Comparison of ENCODE assay signal across 13 cellular contexts in genomic region chrX:16772460-16772859, GRCh38. TPM values are rescaled to one million over a fixed set of nuclear protein-coding genes. Genes with fewer than 3 reads are reported as not detected.
DNase-seq lines count a peak whose midpoint lies in the region; TF ChIP-seq lines count a peak whose summit lies in the region.
"Had no signal": no experiment of that assay in that cellular context is flagged by ENCODE, and none has a peak within 500 bp of the region (broad histone marks: within the 10 kb centered on the region; RNA-seq: fewer than 3 reads in every experiment).

No MANE protein-coding gene starts in this region.

- no TSS peak for BruUV-seq in PC-9 (replicated peaks; lab: Mats Ljungman, UMichigan)

- no peak overlapping the region; the same call in 1 of the 2 replicates for H3K4ac ChIP-seq in H9 (ENCODE audit: low read depth, low read length)

- H3K9me3 Mint-ChIP-seq in H9 (peaks cover 8 to 14% of the 10 kb centered on the region in 2 experiments), glutamatergic neuron (ENCODE audit: unreplicated experiment) (no peaks in the 10 kb centered on the region)
- H3K9me3 Mint-ChIP-seq: activated T-cell treated with anti-CD3 and anti-CD28 coated beads, Interleukin-2, amount 50 U/mL, for 24 hours; T-helper 1 cell treated with Interleukin-12 subunit alpha and Interleukin-12 subunit beta and Interleukin-4 antibody, amounts not matched to agents 30 μg/mL and 1 μg/mL, for 36 hours had no signal

- H3K4me3 ChIP-seq in PC-9 (0 out of 2 replicates have a peak overlapping the region, but pooled peaks have one; percentile 38), osteoblast (ENCODE audit: insufficient read depth, low read length) (no peak overlapping the region)
- H3K4me3 ChIP-seq: heart left ventricle had no signal

- H3K36me3 ChIP-seq in PC-9 (ENCODE audit: low read depth): no peaks in the 10 kb centered on the region
- H3K36me3 ChIP-seq in osteoblast (ENCODE audit: insufficient read depth, low read length): no peaks in the 10 kb centered on the region
- H3K36me3 ChIP-seq: heart left ventricle had no signal

- H3K27ac ChIP-seq in H9 (ENCODE audit: insufficient read length, low read depth, low read length): peak overlapping the region; percentile 98
- H3K27ac ChIP-seq in PC-9: peak overlapping the region; percentile 98
- H3K27ac ChIP-seq in osteoblast (ENCODE audit: low read depth, low read length): no peak overlapping the region
- H3K27ac ChIP-seq: heart left ventricle had no signal

- no peaks in the 10 kb centered on the region for H3K79me1 ChIP-seq in H9 (ENCODE audit: insufficient read depth, low read depth, low read length, poor library complexity, severe bottlenecking)

- peak overlapping the region; percentile 73 for H4K5ac ChIP-seq in H9 (ENCODE audit: insufficient read length, low read depth, low read length)

- H4K20me1 ChIP-seq in H9 (ENCODE audit: control insufficient read depth, insufficient read depth, insufficient read length) (no peaks in the 10 kb centered on the region), PC-9 (ENCODE audit: insufficient read depth) (no peaks in the 10 kb centered on the region), osteoblast (ENCODE audit: insufficient read depth, low read length) (no peaks in the 10 kb centered on the region)

- POLR2A ChIA-PET in PC-9 (lab: Charles Lee; ENCODE audit: unreplicated experiment): interaction anchor here (0.6 to 1.0 kb wide), 2 partner anchors 32 to 1034 kb away, joined by 3 to 7 read pairs; partner anchors contain the start of gene CA5B

- H3K4me1 ChIP-seq in H9 (ENCODE audit: insufficient read depth, low read length) (peaks cover 5% of the 10 kb centered on the region; the same call in 1 of the 2 replicates), PC-9 (replicated peaks; ENCODE audit: insufficient read depth) (peaks cover 16% of the 10 kb centered on the region), osteoblast (ENCODE audit: insufficient read depth, low read length) (no peaks in the 10 kb centered on the region)
- H3K4me1 ChIP-seq: heart left ventricle had no signal

- H2AFZ ChIP-seq in H9 (ENCODE audit: low read length) (no peak overlapping the region), PC-9 (peak overlapping the region; percentile 89), osteoblast (ENCODE audit: low read length) (peak overlapping the region; percentile 12)

- H3K4me1 Mint-ChIP-seq in H9: peaks cover 27 to 28% of the 10 kb centered on the region in 2 experiments
- H3K4me1 Mint-ChIP-seq in glutamatergic neuron (ENCODE audit: low read depth, unreplicated experiment): no peaks in the 10 kb centered on the region

- no peak overlapping the region for H2BK120ac ChIP-seq in H9 (ENCODE audit: low read depth, low read length, poor library complexity, severe bottlenecking)

- H3K4me3 Mint-ChIP-seq in H9: peak overlapping the region; percentile 28 to 38; a peak in 2 of 5 replicates
- no peak overlapping the region for H3K4me3 Mint-ChIP-seq in glutamatergic neuron (ENCODE audit: unreplicated experiment)
- H3K4me3 Mint-ChIP-seq: activated T-cell treated with anti-CD3 and anti-CD28 coated beads, Interleukin-2, amount 50 U/mL, for 24 hours; T-helper 1 cell treated with Interleukin-12 subunit alpha and Interleukin-12 subunit beta and Interleukin-4 antibody, amounts not matched to agents 30 μg/mL and 1 μg/mL, for 36 hours had no signal

- no peak overlapping the region for H4K91ac ChIP-seq in H9 (ENCODE audit: insufficient read length, low read depth, low read length)

- H3K18ac ChIP-seq in H9 (ENCODE audit: insufficient read length, low read depth, low read length): peak overlapping the region; percentile 68

- no peak overlapping the region for H2BK20ac ChIP-seq in H9 (ENCODE audit: low read depth, low read length, poor library complexity, severe bottlenecking)

- no peak overlapping the region for H3K56ac ChIP-seq in H9 (ENCODE audit: insufficient read length, low read depth, low read length)

- H3K4me2 ChIP-seq in H9 (ENCODE audit: insufficient read depth, insufficient read length, low read length): no peak overlapping the region
- peak overlapping the region; percentile 84 for H3K4me2 ChIP-seq in PC-9
- no peak overlapping the region for H3K4me2 ChIP-seq in osteoblast (ENCODE audit: insufficient read depth, low read length)

- H3K27me3 Mint-ChIP-seq in H9 (ENCODE audit: low read depth) (no peaks in the 10 kb centered on the region), glutamatergic neuron (ENCODE audit: unreplicated experiment) (no peaks in the 10 kb centered on the region)

- H3F3A ChIP-seq in PC-9 (ENCODE audit: insufficient read depth, low read depth): peaks cover 18% of the 10 kb centered on the region; the same call in 1 of the 2 replicates

- no peak overlapping the region for H4K8ac ChIP-seq in H9 (replicated peaks; ENCODE audit: insufficient read length, low read depth, low read length)

- no peak overlapping the region; the same call in 1 of the 2 replicates for H3K14ac ChIP-seq in H9 (ENCODE audit: insufficient read depth, low read length)

- peak overlapping the region; percentile 75 for H2BK5ac ChIP-seq in H9 (ENCODE audit: insufficient read length, low read length)

- H3K27me3 ChIP-seq in H9 (ENCODE audit: insufficient read depth, low read length) (no peaks in the 10 kb centered on the region), PC-9 (ENCODE audit: insufficient read depth, low read depth) (no peaks in the 10 kb centered on the region), osteoblast (ENCODE audit: insufficient read depth, low read length) (no peaks in the 10 kb centered on the region)

- DNase-seq in H9 (peak; percentile 90), PC-9 (peak in 1 of 2 experiments; percentile 39), glutamatergic neuron (peak; percentile 10), osteoblast (ENCODE audit: insufficient read length, low spot score, missing footprints) (no peak), islet precursor cell (no peak), NCI-H69 (lab: John Stamatoyannopoulos, UW) (no peak), T-helper 1 cell (no peak)
- DNase-seq: activated T-cell treated with anti-CD3 and anti-CD28 coated beads, Interleukin-2, amount 50 U/mL, for 24 hours; GOT3; heart left ventricle; MM.1S; stimulated activated naive CD8-positive, alpha-beta T cell treated with anti-CD3 and anti-CD28 coated beads, Interleukin-15, Interleukin-2, amounts not matched to agents 100 U/mL and 50 U/mL, for 24 hours had no signal

- no peak overlapping the region for H2AK5ac ChIP-seq in H9 (ENCODE audit: insufficient read length, low read length)

- WGBS in H9 (ENCODE audit: extremely low coverage, insufficient read length, low lambda C conversion rate): no CpG with 5 or more reads among the region's 6 CpGs

- H3K79me2 ChIP-seq in H9 (ENCODE audit: insufficient read depth, low read length): no peaks in the 10 kb centered on the region
- H3K79me2 ChIP-seq in PC-9 (ENCODE audit: low read depth): no peaks in the 10 kb centered on the region
- H3K79me2 ChIP-seq in osteoblast (ENCODE audit: insufficient read depth, low read length): no peaks in the 10 kb centered on the region

- no peaks in the 10 kb centered on the region for H3K9me3 ChIP-seq in H9 (ENCODE audit: control insufficient read depth, low read depth, low read length)
- no peaks in the 10 kb centered on the region for H3K9me3 ChIP-seq in PC-9 (ENCODE audit: insufficient read depth, low read depth)
- no peaks in the 10 kb centered on the region for H3K9me3 ChIP-seq in osteoblast (ENCODE audit: low read depth, low read length)
- H3K9me3 ChIP-seq: heart left ventricle had no signal

- H3T11ph ChIP-seq in H9 (ENCODE audit: low read length): peak overlapping the region; percentile 74

- H3K36me3 Mint-ChIP-seq in H9 (ENCODE audit: insufficient read depth in 1 of 3, low read depth in 3 of 3) (peaks cover 4 to 21% (median 5%) of the 10 kb centered on the region in 3 experiments; a peak in 5 of 7 replicates), glutamatergic neuron (ENCODE audit: unreplicated experiment) (no peaks in the 10 kb centered on the region)

- no peaks in the 10 kb centered on the region for H3K9me2 ChIP-seq in PC-9 (ENCODE audit: insufficient read depth)

- no peak overlapping the region for H2BK12ac ChIP-seq in H9 (ENCODE audit: insufficient read length, low read depth, low read length)

- CTCF ChIA-PET in PC-9 (lab: Charles Lee): no interaction called here

- intact Hi-C loops in PC-9 (cut with micrococcal nuclease; ENCODE audit: unreplicated experiment): loop anchor here (5.0 kb wide), 1 partner anchor 55 kb away; the partner anchor contains the start of gene SYAP1

- TF ChIP-seq CTCF in H9 (conservative IDR thresholded peaks at IDR 0.05) (no peak), PC-9 (conservative IDR thresholded peaks at IDR 0.05) (no peak), glutamatergic neuron (IDR thresholded peaks at IDR 0.05; ENCODE audit: partially characterized antibody, unreplicated experiment) (no peak), osteoblast (IDR thresholded peaks at IDR 0.05; ENCODE audit: extremely low read depth, low read depth, low read length) (no peak)

- no peak overlapping the region for H2BK15ac ChIP-seq in H9 (ENCODE audit: low read depth, low read length)

- H3K23me2 ChIP-seq in H9 (ENCODE audit: insufficient read length, low read depth, low read length, poor library complexity, severe bottlenecking): no peaks in the 10 kb centered on the region

- peak overlapping the region; percentile 47 for H3K9ac ChIP-seq in H9 (ENCODE audit: extremely low read depth, insufficient read length, low read length)

- no peak overlapping the region for H3K23ac ChIP-seq in H9 (ENCODE audit: insufficient read length, low read depth, low read length)

- H3K27ac Mint-ChIP-seq in H9 (peak overlapping the region; percentile 99 to 100 (median 100)), glutamatergic neuron (ENCODE audit: unreplicated experiment) (no peak overlapping the region)
- H3K27ac Mint-ChIP-seq: T-helper 1 cell treated with Interleukin-12 subunit alpha and Interleukin-12 subunit beta and Interleukin-4 antibody, amounts not matched to agents 30 μg/mL and 1 μg/mL, for 36 hours had no signal

RNA-seq across cellular contexts. Expression of gene TXLNG, which starts 13.8 kb away (rescaled TPM):
- total RNA-seq in H9 (2021) (87.8 and 90.7 TPM in 2 replicates), PC-9 (2021) (12.6 and 17.4 TPM in 2 replicates), glutamatergic neuron (ENCODE audit: unreplicated experiment) (10.4 TPM), osteoblast (5.1 and 10.3 TPM in 2 replicates)

RNA-seq across cellular contexts. Expression of gene SYAP1, which starts 53.0 kb away (rescaled TPM):
- total RNA-seq in H9 (2021) (42.0 and 42.7 TPM in 2 replicates), PC-9 (2021) (29.0 and 41.2 TPM in 2 replicates), glutamatergic neuron (ENCODE audit: unreplicated experiment) (19.0 TPM), osteoblast (25.7 and 43.9 TPM in 2 replicates)

RNA-seq across cellular contexts. Expression of gene CTPS2, which starts 60.0 kb away (rescaled TPM):
- total RNA-seq in H9 (2021) (67.7 and 69.7 TPM in 2 replicates), PC-9 (2021) (14.0 and 15.8 TPM in 2 replicates), glutamatergic neuron (ENCODE audit: unreplicated experiment) (29.0 TPM), osteoblast (8.0 and 10.3 TPM in 2 replicates)

Comparison
In these comparisons a context has a peak if more than half of its experiments do, and no peak if none do; other contexts are left out.
1. DNase-seq: peak in H9 (single experiment) and glutamatergic neuron (single experiment); none in osteoblast (single experiment), islet precursor cell (single experiment), NCI-H69 (single experiment) and T-helper 1 cell (0 of 5).